In genomic region chr2:54906711-54907110, GRCh38 we compare ENCODE assay signal across 24 cellular contexts.
DNase-seq lines count a peak whose midpoint lies in the region; ATAC-seq and TF ChIP-seq lines count a peak whose summit lies in the region.
"Had no signal": no experiment of that assay in that cellular context is flagged by ENCODE, and none has a peak within 500 bp of the region (broad histone marks: within the 10 kb centered on the region; RNA-seq: fewer than 3 reads in every experiment).

No MANE protein-coding gene starts in this region.

- in situ Hi-C loops in astrocyte of the spinal cord (cut with HindIII; ENCODE audit: low sequenced_read_pairs) = no loop called here

- TF ChIP-seq POLR2A in upper lobe of left lung (IDR thresholded peaks at IDR 0.05) = no peak

- H2BK5ac ChIP-seq in mesenchymal stem cell (ENCODE audit: low read depth, low read length, poor library complexity, severe bottlenecking) = no peak overlapping the region

- no peak for ATAC-seq in upper lobe of left lung (ENCODE audit: low FRiP score in 2 of 2)
- no peak for ATAC-seq in activated naive CD8-positive, alpha-beta T cell treated with anti-CD3 and anti-CD28 coated beads, Interleukin-2, amount 50 U/mL, for 24 hours
- ATAC-seq: left ventricle myocardium superior had no signal

- no peak overlapping the region for H3K9ac ChIP-seq in mesenchymal stem cell (ENCODE audit: low read length)
- H3K9ac ChIP-seq: parathyroid adenoma had no signal

- no peak overlapping the region for H2BK12ac ChIP-seq in mesenchymal stem cell (ENCODE audit: low read length in 2 of 2)

- no peaks in the 10 kb centered on the region for H3K27me3 Mint-ChIP-seq in HFFc6 (ENCODE audit: insufficient read depth)
- H3K27me3 Mint-ChIP-seq in activated naive CD8-positive, alpha-beta T cell treated with anti-CD3 and anti-CD28 coated beads, Interleukin-2, amount 50 U/mL, for 24 hours = peaks cover 5% of the 10 kb centered on the region
- H3K27me3 Mint-ChIP-seq: CD4-positive, CD25-positive, alpha-beta regulatory T cell had no signal

- peak overlapping the region; percentile 63 for H2BK15ac ChIP-seq in mesenchymal stem cell (ENCODE audit: low read depth, poor library complexity, severe bottlenecking)

- H3K27ac ChIP-seq in mesenchymal stem cell (ENCODE audit: low read length, poor library complexity, severe bottlenecking) (no peak overlapping the region), upper lobe of left lung (no peak overlapping the region)
- H3K27ac ChIP-seq: parathyroid adenoma, SJCRH30, spleen, uterus, VCaP had no signal

- H3K36me3 Mint-ChIP-seq in HFFc6 (ENCODE audit: low read depth) = no peaks in the 10 kb centered on the region; the same call in 1 of the 2 replicates
- no peaks in the 10 kb centered on the region for H3K36me3 Mint-ChIP-seq in activated naive CD8-positive, alpha-beta T cell treated with anti-CD3 and anti-CD28 coated beads, Interleukin-2, amount 50 U/mL, for 24 hours (ENCODE audit: low read depth)

- no peak overlapping the region for H3K4me2 ChIP-seq in mesenchymal stem cell (ENCODE audit: low read length, poor library complexity, severe bottlenecking)

- no peaks in the 10 kb centered on the region for H3K9me3 Mint-ChIP-seq in HFFc6
- H3K9me3 Mint-ChIP-seq in activated naive CD8-positive, alpha-beta T cell treated with anti-CD3 and anti-CD28 coated beads, Interleukin-2, amount 50 U/mL, for 24 hours = no peaks in the 10 kb centered on the region
- H3K9me3 Mint-ChIP-seq: CD4-positive, CD25-positive, alpha-beta regulatory T cell; T-helper 1 cell treated with Interleukin-12 subunit alpha and Interleukin-12 subunit beta and Interleukin-4 antibody, amounts not matched to agents 30 μg/mL and 1 μg/mL, for 36 hours had no signal

- peaks cover 2% of the 10 kb centered on the region for H3K79me1 ChIP-seq in mesenchymal stem cell (replicated peaks; ENCODE audit: low read length, poor library complexity, severe bottlenecking)

- DNase-seq in Ammon's horn (ENCODE audit: low spot score) (peak; percentile 76), NCI-H1694 (lab: John Stamatoyannopoulos, UW) (peak; percentile 63), astrocyte of the spinal cord (ENCODE audit: low read depth, low spot score) (peak; percentile 3), mesenchymal stem cell (no peak), NCI-H226 (no peak), upper lobe of left lung (no peak), HFFc6 (no peak)
- no peak for DNase-seq in activated naive CD8-positive, alpha-beta T cell treated with anti-CD3 and anti-CD28 coated beads, Interleukin-2, amount 50 U/mL, for 24 hours
- DNase-seq: activated gamma-delta T cell treated with Interleukin-2 at 50 U/mL for 16 hours; CD4-positive, CD25-positive, alpha-beta regulatory T cell; central memory CD4-positive, alpha-beta T cell; effector memory CD4-positive, alpha-beta T cell; glutamatergic neuron; HCEC 1CT; left ventricle myocardium superior; NCI-H187; NCI-H526; OCI-M1; SJCRH30; spleen; uterus had no signal

- no peak overlapping the region for H4K8ac ChIP-seq in mesenchymal stem cell (ENCODE audit: low read length)

- TF ChIP-seq EP300 in upper lobe of left lung (IDR thresholded peaks at IDR 0.05) = no peak

- H3K9me3 ChIP-seq in mesenchymal stem cell (ENCODE audit: control insufficient read depth, low read length) (no peaks in the 10 kb centered on the region), upper lobe of left lung (no peaks in the 10 kb centered on the region)
- H3K9me3 ChIP-seq: SJCRH30, spleen, uterus had no signal

- no peak overlapping the region for H3K4ac ChIP-seq in mesenchymal stem cell (ENCODE audit: low read depth in 1 of 2, low read length in 2 of 2)

- no peak overlapping the region for H3K4me3 ChIP-seq in astrocyte of the spinal cord (ENCODE audit: low read depth, low read length)
- no peak overlapping the region for H3K4me3 ChIP-seq in mesenchymal stem cell (ENCODE audit: insufficient read depth in 1 of 2, low read depth in 1 of 2, low read length in 2 of 2)
- no peak overlapping the region for H3K4me3 ChIP-seq in upper lobe of left lung
- H3K4me3 ChIP-seq: SJCRH30, spleen, uterus had no signal

- H3K27ac Mint-ChIP-seq in HFFc6 = no peak overlapping the region
- H3K27ac Mint-ChIP-seq in activated naive CD8-positive, alpha-beta T cell treated with anti-CD3 and anti-CD28 coated beads, Interleukin-2, amount 50 U/mL, for 24 hours = no peak overlapping the region
- H3K27ac Mint-ChIP-seq: T-helper 1 cell treated with Interleukin-12 subunit alpha and Interleukin-12 subunit beta and Interleukin-4 antibody, amounts not matched to agents 30 μg/mL and 1 μg/mL, for 36 hours had no signal

- no peak overlapping the region for H4K91ac ChIP-seq in mesenchymal stem cell (ENCODE audit: low read length)

- H3K4me1 Mint-ChIP-seq in HFFc6 (ENCODE audit: low read depth) = peaks cover 78% of the 10 kb centered on the region
- H3K4me1 Mint-ChIP-seq in activated naive CD8-positive, alpha-beta T cell treated with anti-CD3 and anti-CD28 coated beads, Interleukin-2, amount 50 U/mL, for 24 hours = peaks cover 18% of the 10 kb centered on the region

- H3K14ac ChIP-seq in mesenchymal stem cell (ENCODE audit: low read length in 2 of 2) = no peak overlapping the region

- no peak overlapping the region for H3K18ac ChIP-seq in mesenchymal stem cell (ENCODE audit: low read depth in 1 of 2, low read length in 2 of 2)

- H3K4me1 ChIP-seq in mesenchymal stem cell (ENCODE audit: control insufficient read depth, insufficient read depth, low read depth, low read length) (peaks cover 6% of the 10 kb centered on the region), upper lobe of left lung (peaks cover 0 to 3% (median 0%) of the 10 kb centered on the region in 4 donors)
- H3K4me1 ChIP-seq: spleen, uterus had no signal

- H3K36me3 ChIP-seq in mesenchymal stem cell (ENCODE audit: control insufficient read depth in 1 of 2, insufficient read depth in 2 of 2, low read depth in 1 of 2, low read length in 2 of 2) = no peaks in the 10 kb centered on the region
- H3K36me3 ChIP-seq in upper lobe of left lung = no peaks in the 10 kb centered on the region
- H3K36me3 ChIP-seq: SJCRH30, spleen, uterus had no signal

- H2BK120ac ChIP-seq in mesenchymal stem cell (ENCODE audit: low read depth, low read length) = no peak overlapping the region

- no peak overlapping the region for H2AFZ ChIP-seq in mesenchymal stem cell (ENCODE audit: low read depth, low read length)
- H2AFZ ChIP-seq: parathyroid adenoma had no signal

- H3K4me3 Mint-ChIP-seq in HFFc6 = no peak overlapping the region
- no peak overlapping the region for H3K4me3 Mint-ChIP-seq in activated naive CD8-positive, alpha-beta T cell treated with anti-CD3 and anti-CD28 coated beads, Interleukin-2, amount 50 U/mL, for 24 hours
- H3K4me3 Mint-ChIP-seq: CD4-positive, CD25-positive, alpha-beta regulatory T cell; T-helper 1 cell treated with Interleukin-12 subunit alpha and Interleukin-12 subunit beta and Interleukin-4 antibody, amounts not matched to agents 30 μg/mL and 1 μg/mL, for 36 hours had no signal

- H3K27me3 ChIP-seq in mesenchymal stem cell (ENCODE audit: control insufficient read depth in 1 of 2, insufficient read depth in 1 of 2, low read length in 2 of 2) (no peaks in the 10 kb centered on the region), upper lobe of left lung (no peaks in the 10 kb centered on the region)
- H3K27me3 ChIP-seq: SJCRH30, spleen, uterus had no signal

- H3K23ac ChIP-seq in mesenchymal stem cell (ENCODE audit: low read length in 2 of 2) = no peak overlapping the region

- H2AK5ac ChIP-seq in mesenchymal stem cell (ENCODE audit: low read length, severe bottlenecking) = no peak overlapping the region

- TF ChIP-seq CTCF in astrocyte of the spinal cord (IDR thresholded peaks at IDR 0.05; ENCODE audit: low read depth, low read length) (no peak), upper lobe of left lung (IDR thresholded peaks at IDR 0.05) (no peak), HFFc6 (IDR thresholded peaks at IDR 0.05) (no peak)

- 74% methylated on average over 3 of the region's 3 CpGs for WGBS in mesenchymal stem cell
- 61 to 83% methylated on average over 3 of the region's 3 CpGs for WGBS in upper lobe of left lung, 2 donors

Comparison
In these comparisons a context has a peak if more than half of its experiments do, and no peak if none do; other contexts are left out.
1. DNase-seq: peak in Ammon's horn (single experiment), NCI-H1694 (single experiment) and astrocyte of the spinal cord (single experiment); none in mesenchymal stem cell (single experiment), NCI-H226 (single experiment), upper lobe of left lung (0 of 2), HFFc6 (single experiment) and activated naive CD8-positive, alpha-beta T cell treated with anti-CD3 and anti-CD28 coated beads, Interleukin-2, amount 50 U/mL, for 24 hours (single experiment).